Comparison of ENCODE assay signal across 6 cellular contexts in genomic region chr19:6393982-6394412, GRCh38. TPM values are rescaled to one million over a fixed set of nuclear protein-coding genes. Genes with fewer than 3 reads are reported as not detected.
DNase-seq lines count a peak whose midpoint lies in the region; ATAC-seq and TF ChIP-seq lines count a peak whose summit lies in the region.

No MANE protein-coding gene starts in this region.

- DNase-seq in HFF-Myc (ENCODE audit: extremely low read depth, low read depth) (no peak), memory B cell (ENCODE audit: low spot score in 2 of 2) (no peak), superior temporal gyrus (ENCODE audit: extremely low spot score) (no peak)
- peak; percentile 76 for DNase-seq in activated CD4-positive, alpha-beta memory T cell treated with anti-CD3 and anti-CD28 coated beads, Interleukin-2, amount 10 ng/mL, durations not matched to agents 7 days and 5 days

- no peaks in the 10 kb centered on the region for H3K27me3 Mint-ChIP-seq in activated CD4-positive, alpha-beta memory T cell treated with anti-CD3 and anti-CD28 coated beads, Interleukin-2, amount 10 ng/mL, durations not matched to agents 7 days and 5 days
- H3K27me3 Mint-ChIP-seq in memory B cell: no peaks in the 10 kb centered on the region

- no peaks in the 10 kb centered on the region for H3K9me3 Mint-ChIP-seq in activated CD4-positive, alpha-beta memory T cell treated with anti-CD3 and anti-CD28 coated beads, Interleukin-2, amount 10 ng/mL, durations not matched to agents 7 days and 5 days
- no peaks in the 10 kb centered on the region for H3K9me3 Mint-ChIP-seq in memory B cell

- peak overlapping the region; percentile 94 for H3K4me3 Mint-ChIP-seq in activated CD4-positive, alpha-beta memory T cell treated with anti-CD3 and anti-CD28 coated beads, Interleukin-2, amount 10 ng/mL, durations not matched to agents 7 days and 5 days
- H3K4me3 Mint-ChIP-seq in memory B cell: peak overlapping the region; percentile 86

- CTCF ChIA-PET in activated CD4-positive, alpha-beta memory T cell treated with anti-CD3 and anti-CD28 coated beads, Interleukin-2, amount 10 ng/mL, durations not matched to agents 7 days and 5 days (lab: Charles Lee): interaction anchor here (0.5 to 0.8 kb wide), 2 partner anchors 372 to 1913 kb away, joined by 3 to 4 read pairs; no protein-coding TSS in a partner anchor

- POLR2A ChIA-PET in activated CD4-positive, alpha-beta memory T cell treated with anti-CD3 and anti-CD28 coated beads, Interleukin-2, amount 10 ng/mL, durations not matched to agents 7 days and 5 days (lab: Charles Lee): interaction anchor here (0.7 to 2.2 kb wide), 10 partner anchors 9 to 342 kb away, joined by 3 to 15 read pairs (median 4); partner anchors contain the start of genes ALKBH7, CLPP, DENND1C and KHSRP

- H3K4me3 ChIP-seq in HFF-Myc (replicated peaks; ENCODE audit: low read depth, low read length): peak overlapping the region; percentile 97

- H3K4me1 Mint-ChIP-seq in activated CD4-positive, alpha-beta memory T cell treated with anti-CD3 and anti-CD28 coated beads, Interleukin-2, amount 10 ng/mL, durations not matched to agents 7 days and 5 days: peaks cover 24% of the 10 kb centered on the region
- peaks cover 20% of the 10 kb centered on the region for H3K4me1 Mint-ChIP-seq in memory B cell

- H3K36me3 Mint-ChIP-seq in activated CD4-positive, alpha-beta memory T cell treated with anti-CD3 and anti-CD28 coated beads, Interleukin-2, amount 10 ng/mL, durations not matched to agents 7 days and 5 days (ENCODE audit: low read depth): peaks cover 21% of the 10 kb centered on the region
- H3K36me3 Mint-ChIP-seq in memory B cell: peaks cover 6% of the 10 kb centered on the region

- H3K27ac Mint-ChIP-seq in activated CD4-positive, alpha-beta memory T cell treated with anti-CD3 and anti-CD28 coated beads, Interleukin-2, amount 10 ng/mL, durations not matched to agents 7 days and 5 days: peak overlapping the region; percentile 93
- peak overlapping the region; percentile 97 for H3K27ac Mint-ChIP-seq in memory B cell

- ATAC-seq in memory B cell (ENCODE audit: low read depth): peak; percentile 37
- ATAC-seq in HG02678 (IDR thresholded peaks at IDR 0.05; ENCODE audit: unreplicated experiment): no peak
- no peak for ATAC-seq in GM18873 (IDR thresholded peaks at IDR 0.05; ENCODE audit: low FRiP score, unreplicated experiment)

- TF ChIP-seq CTCF in HFF-Myc (IDR thresholded peaks at IDR 0.05; ENCODE audit: low read depth, low read length, missing control alignments): no peak

RNA-seq across cellular contexts. Expression of gene GTF2F1, which starts 1.0 kb away (rescaled TPM):
- total RNA-seq in activated CD4-positive, alpha-beta memory T cell treated with anti-CD3 and anti-CD28 coated beads, Interleukin-2, amount 10 ng/mL, durations not matched to agents 7 days and 5 days: 10 to 100 TPM; 75.5 to 79.8 TPM

RNA-seq across cellular contexts. Expression of gene PSPN, which starts 18.3 kb away (rescaled TPM):
- 1 to 10 TPM; 2.3 to 2.7 TPM for total RNA-seq in activated CD4-positive, alpha-beta memory T cell treated with anti-CD3 and anti-CD28 coated beads, Interleukin-2, amount 10 ng/mL, durations not matched to agents 7 days and 5 days

RNA-seq across cellular contexts. Expression of gene ALKBH7, which starts 21.4 kb away (rescaled TPM):
- total RNA-seq in activated CD4-positive, alpha-beta memory T cell treated with anti-CD3 and anti-CD28 coated beads, Interleukin-2, amount 10 ng/mL, durations not matched to agents 7 days and 5 days: 10 to 100 TPM; 52.0 to 52.5 TPM

RNA-seq across cellular contexts. Expression of gene KHSRP, which starts 30.6 kb away (rescaled TPM):
- 100 to 1,000 TPM; 246 to 250 TPM for total RNA-seq in activated CD4-positive, alpha-beta memory T cell treated with anti-CD3 and anti-CD28 coated beads, Interleukin-2, amount 10 ng/mL, durations not matched to agents 7 days and 5 days

RNA-seq across cellular contexts. Expression of gene CLPP, which starts 32.7 kb away (rescaled TPM):
- total RNA-seq in activated CD4-positive, alpha-beta memory T cell treated with anti-CD3 and anti-CD28 coated beads, Interleukin-2, amount 10 ng/mL, durations not matched to agents 7 days and 5 days: 100 to 1,000 TPM; 136 to 147 TPM
